Comparison of ENCODE assay signal across 23 cellular contexts in genomic region chr1:33439662-33440061, GRCh38. TPM values are rescaled to one million over a fixed set of nuclear protein-coding genes. Genes with fewer than 3 reads are reported as not detected.
DNase-seq lines count a peak whose midpoint lies in the region; ATAC-seq, FAIRE-seq and TF ChIP-seq lines count a peak whose summit lies in the region.
"Had no signal": no experiment of that assay in that cellular context is flagged by ENCODE, and none has a peak within 500 bp of the region (broad histone marks: within the 10 kb centered on the region; RNA-seq: fewer than 3 reads in every experiment).

No MANE protein-coding gene starts in this region.

- peaks cover 6% of the 10 kb centered on the region for H3K4me1 ChIP-seq in HEK293 (ENCODE audit: control insufficient read depth, insufficient read depth, low read length)
- peaks cover 40% of the 10 kb centered on the region for H3K4me1 ChIP-seq in RWPE2 (ENCODE audit: insufficient read depth, poor library complexity, severe bottlenecking)
- peaks cover 0 to 5% (median 3%) of the 10 kb centered on the region in 4 experiments; a peak in 3 of 7 replicates for H3K4me1 ChIP-seq in H1 (replicated peaks in 1 of 4; ENCODE audit: control insufficient read depth in 3 of 4, insufficient read depth in 4 of 4, low read length in 3 of 4)

- H3K79me1 ChIP-seq in H1 (ENCODE audit: low read depth, low read length): no peaks in the 10 kb centered on the region

- no peak overlapping the region for H3K27ac ChIP-seq in HEK293 (ENCODE audit: extremely low read depth, low read depth, low read length)
- H3K27ac ChIP-seq in RWPE2 (ENCODE audit: poor library complexity, severe bottlenecking): peak overlapping the region; percentile 58
- H3K27ac ChIP-seq in H1 (ENCODE audit: low read depth, low read length): no peak overlapping the region
- H3K27ac ChIP-seq: A549; BLaER1 treated with 17β-estradiol and CSF1 and Interleukin-3, amounts not matched to agents 10 nM and 100 nM; HL-60; PC-9 had no signal

- TF ChIP-seq EP300 in H1 (IDR thresholded peaks at IDR 0.05; ENCODE audit: borderline replicate concordance in 1 of 2, low read depth in 2 of 2, low read length in 2 of 2): no peak

- DNase-seq in RWPE2 (ENCODE audit: low spot score): no peak
- DNase-seq in H1 (ENCODE audit: low read depth in 1 of 2, low spot score in 2 of 2): no peak
- no peak for DNase-seq in mesothelial cell of epicardium (ENCODE audit: low spot score in 2 of 2, unreplicated experiment in 2 of 2)
- DNase-seq in CD14-positive monocyte (ENCODE audit: low spot score): no peak
- no peak for DNase-seq in SKM-1 treated with dmso at 0.1 percent for 144 hours (lab: John Stamatoyannopoulos, UW; ENCODE audit: unreplicated experiment)
- no peak for DNase-seq in GOT3 (lab: John Stamatoyannopoulos, UW)
- no peak for DNase-seq in epidermal melanocyte (ENCODE audit: insufficient read length, low spot score)
- DNase-seq: AML-193; CD4-positive, alpha-beta memory T cell; COR-L47; H7; MG63; NCI-H146; NCI-H2029; NCI-H446 treated with DMSO at 0.1 percent for 48 hours; NCI-H526; PC-9; SHP77 had no signal

- 0 out of 2 replicates have a peak overlapping the region, but pooled peaks have one; percentile 14 for H2AFZ ChIP-seq in H1 (ENCODE audit: low read length)
- H2AFZ ChIP-seq: PC-9 had no signal

- no peak overlapping the region for H3K14ac ChIP-seq in H1 (ENCODE audit: insufficient read length)

- WGBS in H1 (ENCODE audit: extremely low coverage in 1 of 2, insufficient coverage in 1 of 2, insufficient read length in 1 of 2, insufficient replicate concordance in 2 of 2, low coverage in 1 of 2, low lambda C conversion rate in 2 of 2, missing lambda C conversion rate in 1 of 2), 2 experiments: 90% methylated on average over 1 of the region's 1 CpG; no CpG with 5 or more reads in 1 of the 2 experiments

- no peaks in the 10 kb centered on the region for H4K20me1 ChIP-seq in H1 (replicated peaks in 1 of 2; ENCODE audit: control insufficient read depth in 1 of 2, insufficient read depth in 2 of 2, low read length in 2 of 2)

- no peak overlapping the region for H3K23ac ChIP-seq in H1 (ENCODE audit: insufficient read length)

- no peak overlapping the region for H3K18ac ChIP-seq in H1 (ENCODE audit: extremely low read depth, low read length)

- H3K23me2 ChIP-seq in H1 (ENCODE audit: low read depth, low read length): no peaks in the 10 kb centered on the region

- H3K4me3 ChIP-seq in HEK293 (ENCODE audit: low read depth, low read length): no peak overlapping the region
- no peak overlapping the region for H3K4me3 ChIP-seq in RWPE2 (ENCODE audit: severe bottlenecking)
- no peak overlapping the region for H3K4me3 ChIP-seq in H1 (ENCODE audit: extremely low read depth in 1 of 4, insufficient read depth in 2 of 4, low read depth in 3 of 4, low read length in 4 of 4)
- H3K4me3 ChIP-seq: A549; BLaER1 treated with 17β-estradiol and CSF1 and Interleukin-3, amounts not matched to agents 10 nM and 100 nM; MG63; PC-9 had no signal

- POLR2A ChIA-PET in HEK293 (lab: Yijun Ruan, JAX): no interaction called here
- POLR2A ChIA-PET in H1 (lab: Charles Lee; ENCODE audit: partially characterized antibody): no interaction called here

- H3K9me3 ChIP-seq in HEK293 (ENCODE audit: control insufficient read depth, insufficient read depth, low read depth, low read length) (no peaks in the 10 kb centered on the region), RWPE2 (ENCODE audit: severe bottlenecking) (no peaks in the 10 kb centered on the region), H1 (ENCODE audit: insufficient read depth in 2 of 2, low read depth in 1 of 2, low read length in 1 of 2) (no peaks in the 10 kb centered on the region)
- H3K9me3 ChIP-seq: A549; BLaER1 treated with 17β-estradiol and CSF1 and Interleukin-3, amounts not matched to agents 10 nM and 100 nM; MG63 had no signal

- H3K4me2 ChIP-seq in H1 (ENCODE audit: insufficient read depth in 1 of 2, low read depth in 2 of 2, low read length in 2 of 2): no peak overlapping the region
- H3K4me2 ChIP-seq: A549, PC-9 had no signal

- TF ChIP-seq CTCF in HEK293 (tag by site-specific recombination; IDR thresholded peaks at IDR 0.05) (no peak), RWPE2 (IDR thresholded peaks at IDR 0.05; ENCODE audit: poor library complexity, severe bottlenecking) (no peak), H1 (IDR thresholded peaks at IDR 0.05; ENCODE audit: control extremely low read depth in 1 of 3, insufficient read depth in 1 of 3, low read depth in 1 of 3, low read length in 3 of 3) (no peak), mesothelial cell of epicardium (IDR thresholded peaks at IDR 0.05; ENCODE audit: unreplicated experiment) (no peak), CD14-positive monocyte (IDR thresholded peaks at IDR 0.05) (no peak)

- no peak overlapping the region for H2BK5ac ChIP-seq in H1 (ENCODE audit: low read depth, low read length)

- no peak overlapping the region for H2BK120ac ChIP-seq in H1 (replicated peaks; ENCODE audit: low read depth, low read length)

- H3K27ac Mint-ChIP-seq in mesothelial cell of epicardium: peak overlapping the region; percentile 40
- peak overlapping the region in 1 of 7 donors; percentile 32 for H3K27ac Mint-ChIP-seq in CD14-positive monocyte
- H3K27ac Mint-ChIP-seq: CD4-positive, alpha-beta memory T cell had no signal

- H3K4ac ChIP-seq in H1 (replicated peaks; ENCODE audit: insufficient read length, low read depth, low read length): no peak overlapping the region

- CTCF ChIA-PET in HEK293 (lab: Yijun Ruan, JAX) (interaction anchor here (1.5 to 1.7 kb wide), 2 partner anchors 16 to 18 kb away, joined by 4 to 9 read pairs; no protein-coding TSS in a partner anchor), H1 (lab: Charles Lee; ENCODE audit: partially characterized antibody) (interaction anchor here (0.7 to 2.6 kb wide), 10 partner anchors 12 to 553 kb away, joined by 3 to 10 read pairs (median 4); no protein-coding TSS in a partner anchor)

- no peak for FAIRE-seq in H1 (lab: Jason Lieb, UNC)
- FAIRE-seq: A549, G401.6 had no signal

- intact Hi-C loops in CD14-positive monocyte (cut with micrococcal nuclease): no loop called here

- no peak overlapping the region for H4K8ac ChIP-seq in H1 (ENCODE audit: extremely low read depth, insufficient read depth, low read length)

- H3K27me3 Mint-ChIP-seq in mesothelial cell of epicardium (ENCODE audit: low read depth): no peaks in the 10 kb centered on the region
- H3K27me3 Mint-ChIP-seq in CD14-positive monocyte (ENCODE audit: low read depth in 3 of 3): peaks cover 0 to 7% (median 6%) of the 10 kb centered on the region in 3 donors

- no peak overlapping the region for H4K91ac ChIP-seq in H1 (replicated peaks; ENCODE audit: insufficient read length, low read length)

- H4K5ac ChIP-seq in H1 (ENCODE audit: insufficient read length, low read depth, low read length): no peak overlapping the region

- 0 out of 2 replicates have a peak overlapping the region, but pooled peaks have one; percentile 40 for H2BK12ac ChIP-seq in H1 (ENCODE audit: low read depth, low read length)

- H3K36me3 ChIP-seq in HEK293 (ENCODE audit: control insufficient read depth in 2 of 2, insufficient read depth in 1 of 2, low read length in 2 of 2) (no peaks in the 10 kb centered on the region), RWPE2 (ENCODE audit: low read depth) (no peaks in the 10 kb centered on the region), H1 (ENCODE audit: control insufficient read depth in 2 of 4, insufficient read depth in 4 of 4, low read length in 3 of 4) (no peaks in the 10 kb centered on the region)
- H3K36me3 ChIP-seq: BLaER1 treated with 17β-estradiol and CSF1 and Interleukin-3, amounts not matched to agents 10 nM and 100 nM; MG63 had no signal

- no peak overlapping the region for H3K56ac ChIP-seq in H1 (replicated peaks; ENCODE audit: insufficient read length, low read depth, low read length)

- H2BK20ac ChIP-seq in H1 (ENCODE audit: low read length): no peak overlapping the region

- H3K27me3 ChIP-seq in RWPE2 (ENCODE audit: insufficient read depth, poor library complexity, severe bottlenecking) (no peaks in the 10 kb centered on the region), H1 (replicated peaks in 1 of 4; ENCODE audit: control insufficient read depth in 3 of 4, extremely low read depth in 1 of 4, insufficient read depth in 3 of 4, low read length in 3 of 4) (no peaks in the 10 kb centered on the region)
- H3K27me3 ChIP-seq: MG63 had no signal

- no peak overlapping the region for H2BK15ac ChIP-seq in H1 (ENCODE audit: low read length)

- no peak for TF ChIP-seq POLR2A in H1 (IDR thresholded peaks at IDR 0.05; ENCODE audit: control extremely low read depth in 1 of 2, low read depth in 2 of 2, low read length in 2 of 2)

- H2AK5ac ChIP-seq in H1 (ENCODE audit: low read depth, low read length): no peak overlapping the region

- no peak overlapping the region for H3K9ac ChIP-seq in H1 (replicated peaks in 1 of 4; ENCODE audit: extremely low read depth in 1 of 4, low read depth in 3 of 4, low read length in 3 of 4)
- H3K9ac ChIP-seq: BLaER1 treated with 17β-estradiol and CSF1 and Interleukin-3, amounts not matched to agents 10 nM and 100 nM had no signal

- ATAC-seq in RWPE2 (ENCODE audit: low read depth): no peak
- ATAC-seq: A549 had no signal

- no peak for TF ChIP-seq RAD21 in H1 (IDR thresholded peaks at IDR 0.05 in 1 of 2, conservative IDR thresholded peaks at IDR 0.05 in 1 of 2; ENCODE audit: low read depth in 2 of 2, low read length in 2 of 2)

- H3K36me3 Mint-ChIP-seq in mesothelial cell of epicardium (no peaks in the 10 kb centered on the region), CD14-positive monocyte (no peaks in the 10 kb centered on the region)
- H3K36me3 Mint-ChIP-seq: CD4-positive, alpha-beta memory T cell had no signal

- H3K9me3 Mint-ChIP-seq in mesothelial cell of epicardium: no peaks in the 10 kb centered on the region
- no peaks in the 10 kb centered on the region for H3K9me3 Mint-ChIP-seq in CD14-positive monocyte
- H3K9me3 Mint-ChIP-seq: CD4-positive, alpha-beta memory T cell had no signal

- H3K4me1 Mint-ChIP-seq in mesothelial cell of epicardium: peaks cover 54% of the 10 kb centered on the region
- H3K4me1 Mint-ChIP-seq in CD14-positive monocyte: peaks cover 25% of the 10 kb centered on the region
- H3K4me1 Mint-ChIP-seq: CD4-positive, alpha-beta memory T cell had no signal

- no peak overlapping the region for H3K4me3 Mint-ChIP-seq in mesothelial cell of epicardium
- H3K4me3 Mint-ChIP-seq in CD14-positive monocyte: no peak overlapping the region
- H3K4me3 Mint-ChIP-seq: CD4-positive, alpha-beta memory T cell had no signal

- H3K79me2 ChIP-seq in H1 (ENCODE audit: control insufficient read depth in 1 of 2, insufficient read depth in 2 of 2, low read length in 2 of 2): no peaks in the 10 kb centered on the region

RNA-seq across cellular contexts. Expression of gene PHC2, which starts 8.8 kb away (rescaled TPM):
- 5.6 and 6.1 TPM in 2 replicates for total RNA-seq in H1 (2021; fragmentation: NEBNext Ultra II Directional; extraction: Animal tissue kit (Norgen Biotek cat#: 25700))
- polyA plus RNA-seq in H1 (2011; rRNA removed) (13.9 and 14.2 TPM in 2 replicates), CD14-positive monocyte (10 to 100 TPM; 18.9 to 53.1 TPM)
- polyA plus RNA-seq in H1 (2011; cell fraction: cytosol; rRNA removed): 11.7 TPM
- polyA plus RNA-seq in H1 (2011; cell fraction: nucleus; rRNA removed): 13.8 TPM
- 7.0 to 22.7 TPM (median 17.2 TPM) in 4 replicates for polyA plus RNA-seq in H1 (2012, experiment 1 of 2)
- 15.0 TPM for polyA plus RNA-seq in H1 (2012, experiment 2 of 2)
- 4.0 TPM for polyA plus RNA-seq in H1 (2013, experiment 1 of 2)
- polyA plus RNA-seq in H1 (2013, experiment 2 of 2): 3.0 TPM
- polyA minus RNA-seq in H1 (2011; rRNA and poly(A)+ RNA removed): 11.0 and 14.0 TPM in 2 replicates
- 7.5 TPM for polyA minus RNA-seq in H1 (2011; cell fraction: cytosol; rRNA and poly(A)+ RNA removed)
- polyA minus RNA-seq in H1 (2011; cell fraction: nucleus; rRNA and poly(A)+ RNA removed): 6.0 TPM
- total RNA-seq in mesothelial cell of epicardium: 99.5 to 104 TPM (median 99.7 TPM) in 3 replicates

RNA-seq across cellular contexts. Expression of gene ZSCAN20, which starts 32.8 kb away (rescaled TPM):
- 3.4 and 3.7 TPM in 2 replicates for total RNA-seq in H1 (2021; fragmentation: NEBNext Ultra II Directional; extraction: Animal tissue kit (Norgen Biotek cat#: 25700))
- polyA plus RNA-seq in H1 (2011; rRNA removed) (0.70 and 0.93 TPM in 2 replicates), CD14-positive monocyte (under 1 TPM; 0.29 TPM)
- 1.2 TPM for polyA plus RNA-seq in H1 (2011; cell fraction: cytosol; rRNA removed)
- polyA plus RNA-seq in H1 (2011; cell fraction: nucleus; rRNA removed): 1.3 TPM
- 1.5 to 1.9 TPM (median 1.8 TPM) in 4 replicates for polyA plus RNA-seq in H1 (2012, experiment 1 of 2)
- polyA plus RNA-seq in H1 (2012, experiment 2 of 2): 0.16 TPM
- polyA plus RNA-seq in H1 (2013, experiment 1 of 2): 1.0 TPM
- 0.88 TPM for polyA plus RNA-seq in H1 (2013, experiment 2 of 2)
- polyA minus RNA-seq in H1 (2011; rRNA and poly(A)+ RNA removed): 5.1 and 5.3 TPM in 2 replicates
- 3.2 TPM for polyA minus RNA-seq in H1 (2011; cell fraction: cytosol; rRNA and poly(A)+ RNA removed)
- polyA minus RNA-seq in H1 (2011; cell fraction: nucleus; rRNA and poly(A)+ RNA removed): 3.4 TPM
- total RNA-seq in mesothelial cell of epicardium: 7.6 to 9.2 TPM (median 8.0 TPM) in 3 replicates

Comparison
In these comparisons a context has a peak if more than half of its experiments do, and no peak if none do; other contexts are left out.
1. RNA of gene PHC2, which starts 8.8 kb away (total RNA-seq): 99.5 to 104 TPM in mesothelial cell of epicardium; 5.6 to 6.1 TPM in H1; every median in the first group is over 10 times any median in the second.